8 cellular contexts compared by ENCODE assay signal in genomic region chr6:26097268-26097875, GRCh38. TPM values are rescaled to one million over a fixed set of nuclear protein-coding genes. Genes with fewer than 3 reads are reported as not detected.
DNase-seq lines count a peak whose midpoint lies in the region; ATAC-seq and TF ChIP-seq lines count a peak whose summit lies in the region.

No MANE protein-coding gene starts in this region.

- intact Hi-C loops in activated CD4-positive, alpha-beta T cell treated with anti-CD3 and anti-CD28 coated beads for 36 hours (cut with DNase I, micrococcal nuclease): loop anchor here (1.0 kb wide), 1 partner anchor 31 kb away; no protein-coding TSS in a partner anchor
- intact Hi-C loops in colonic mucosa (cut with DNase I): loop anchor here (2.0 kb wide), 1 partner anchor 33 kb away; no protein-coding TSS in a partner anchor
- intact Hi-C loops in lower leg skin (cut with DNase I; ENCODE audit: low total_unique reads): no loop called here
- intact Hi-C loops in posterior vena cava (cut with DNase I): loop anchor here in 1 of 2 donors (2.0 kb wide), 1 partner anchor 33 kb away; no protein-coding TSS in a partner anchor

- POLR2A ChIA-PET in activated CD4-positive, alpha-beta T cell treated with anti-CD3 and anti-CD28 coated beads for 36 hours (lab: Charles Lee): no interaction called here

- ATAC-seq in GM21528 (IDR thresholded peaks at IDR 0.05; ENCODE audit: low FRiP score, unreplicated experiment): peak; percentile 64
- peak; percentile 88 for ATAC-seq in activated CD4-positive, alpha-beta T cell treated with anti-CD3 and anti-CD28 coated beads for 36 hours

- H3K9me3 ChIP-seq in colonic mucosa: no peaks in the 10 kb centered on the region

- no peaks in the 10 kb centered on the region for H3K27me3 ChIP-seq in colonic mucosa

- no peak overlapping the region for H3K27ac Mint-ChIP-seq in activated CD4-positive, alpha-beta T cell treated with anti-CD3 and anti-CD28 coated beads for 36 hours

- H3K36me3 Mint-ChIP-seq in activated CD4-positive, alpha-beta T cell treated with anti-CD3 and anti-CD28 coated beads for 36 hours (ENCODE audit: low read depth): no peaks in the 10 kb centered on the region

- no peaks in the 10 kb centered on the region for H3K27me3 Mint-ChIP-seq in activated CD4-positive, alpha-beta T cell treated with anti-CD3 and anti-CD28 coated beads for 36 hours

- peaks cover 2% of the 10 kb centered on the region for H3K4me1 Mint-ChIP-seq in activated CD4-positive, alpha-beta T cell treated with anti-CD3 and anti-CD28 coated beads for 36 hours

- no peak overlapping the region for H3K27ac ChIP-seq in colonic mucosa

- 3% methylated on average over 5 of the region's 5 CpGs for WGBS in lower leg skin, 2 donors

- peak; percentile 65 to 79 for DNase-seq in AML-193 (lab: John Stamatoyannopoulos, UW)
- DNase-seq in NCI-H345 treated with DMSO at 0.1 percent for 48 hours (lab: John Stamatoyannopoulos, UW; ENCODE audit: unreplicated experiment): peak; percentile 67
- DNase-seq in activated CD4-positive, alpha-beta T cell treated with anti-CD3 and anti-CD28 coated beads for 36 hours: peak; percentile 74
- DNase-seq in colonic mucosa: peak; percentile 72
- peak; percentile 52 to 90 for DNase-seq in lower leg skin (ENCODE audit: low spot score in 2 of 2)
- peak; percentile 44 for DNase-seq in stimulated activated CD8-positive, alpha-beta memory T cell treated with anti-CD3 and anti-CD28 coated beads, Interleukin-12 subunit alpha, Interleukin-12 subunit beta, amount 100 ng/mL, for 1 hour (ENCODE audit: low read depth)
- no peak for DNase-seq in posterior vena cava (ENCODE audit: low spot score)

- H3K4me1 ChIP-seq in colonic mucosa: no peaks in the 10 kb centered on the region

- TF ChIP-seq POLR2A in lower leg skin (IDR thresholded peaks at IDR 0.05): no peak

- no peak overlapping the region for H3K4me3 ChIP-seq in colonic mucosa
- H3K4me3 ChIP-seq in lower leg skin (ENCODE audit: low read depth, poor library complexity, severe bottlenecking): no peak overlapping the region

- H3K4me3 Mint-ChIP-seq in activated CD4-positive, alpha-beta T cell treated with anti-CD3 and anti-CD28 coated beads for 36 hours: no peak overlapping the region

- no peaks in the 10 kb centered on the region for H3K36me3 ChIP-seq in colonic mucosa

- TF ChIP-seq CTCF in colonic mucosa (IDR thresholded peaks at IDR 0.05) (peak; percentile 78), lower leg skin (IDR thresholded peaks at IDR 0.05) (no peak)

- H3K9ac ChIP-seq in colonic mucosa (ENCODE audit: low read depth in 2 of 2, low read length in 2 of 2): no peak overlapping the region

- no peaks in the 10 kb centered on the region for H3K9me3 Mint-ChIP-seq in activated CD4-positive, alpha-beta T cell treated with anti-CD3 and anti-CD28 coated beads for 36 hours (ENCODE audit: low read depth)

- CTCF ChIA-PET in activated CD4-positive, alpha-beta T cell treated with anti-CD3 and anti-CD28 coated beads for 36 hours (lab: Charles Lee): interaction anchor here (0.7 to 10.0 kb wide), 20 partner anchors 10 to 456 kb away, joined by 3 to 376 read pairs (median 4); partner anchors contain the start of gene HFE

RNA-seq across cellular contexts. Expression of gene HFE, which starts 10.1 kb away (rescaled TPM):
- total RNA-seq in activated CD4-positive, alpha-beta T cell treated with anti-CD3 and anti-CD28 coated beads for 36 hours: 1 to 10 TPM; 1.1 to 1.4 TPM
- total RNA-seq in colonic mucosa: 10 to 100 TPM; 11.1 to 11.8 TPM
- 1 to 10 TPM; 4.2 to 6.8 (median 5.5) TPM for total RNA-seq in lower leg skin
- total RNA-seq in posterior vena cava: 10 to 100 TPM in 1 of 2 donors, 1 to 10 TPM in 1; 5.5 to 11.8 TPM
